ENCODE assay signal across 19 cellular contexts in the genomic region with DNA sequence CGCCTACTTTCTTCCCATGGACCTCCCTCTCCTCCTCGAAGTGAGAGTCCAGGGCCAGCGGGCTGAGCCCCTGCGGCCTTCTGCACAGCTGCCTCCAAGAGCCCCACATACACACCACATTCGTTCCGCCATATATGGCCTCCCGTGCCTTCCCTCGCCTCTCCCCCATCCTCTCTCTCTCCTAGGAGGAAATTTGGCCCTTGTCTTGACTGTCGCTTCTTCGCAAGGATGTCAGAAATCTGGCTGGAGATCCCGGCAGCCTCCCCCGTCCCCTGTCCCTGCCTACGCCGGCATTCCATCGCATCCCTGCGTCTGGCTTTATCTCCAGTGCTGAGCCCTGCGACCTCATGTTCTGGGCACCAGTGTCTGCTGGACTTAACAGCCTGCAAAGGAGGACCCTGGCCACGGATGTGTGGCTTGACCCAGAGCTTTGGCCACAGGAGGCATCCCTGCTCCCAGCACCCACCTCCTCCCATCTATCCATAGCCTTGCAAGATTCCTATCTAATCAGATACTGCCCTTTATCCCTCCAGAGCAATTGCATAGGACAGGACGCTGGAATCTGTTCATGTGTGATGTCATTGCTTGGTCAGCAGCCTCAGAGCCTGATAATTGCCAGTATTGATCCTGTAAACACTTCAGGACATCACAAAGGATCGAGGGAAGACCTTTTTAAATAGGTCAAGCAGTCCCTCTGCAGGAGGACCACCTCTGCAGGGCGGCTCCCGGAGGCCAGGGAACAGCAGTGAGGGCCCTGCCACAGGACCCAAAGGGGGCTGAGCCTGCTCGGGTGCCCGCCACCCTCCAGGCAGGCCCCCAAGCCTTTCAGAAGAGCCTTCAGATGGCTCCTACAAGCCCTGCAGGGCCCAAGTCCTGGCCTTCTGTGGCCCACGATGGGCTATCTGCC.
"Had no signal": no experiment of that assay in that cellular context is flagged by ENCODE, and none has a peak within 500 bp of the region (broad histone marks: within the 10 kb centered on the region; RNA-seq: fewer than 3 reads in every experiment).

No MANE protein-coding gene starts in this region.

- H3K9me3 Mint-ChIP-seq: activated CD4-positive, alpha-beta T cell treated with anti-CD3 and anti-CD28 coated beads, Interleukin-2, amount 10 ng/mL, durations not matched to agents 24 days and 14 days; activated CD8-positive, alpha-beta T cell treated with anti-CD3 and anti-CD28 coated beads for 36 hours; activated T-cell treated with anti-CD3 and anti-CD28 coated beads, Interleukin-2, amount 50 U/mL, for 72 hours; stimulated activated effector memory CD8-positive, alpha-beta T cell treated with anti-CD3 and anti-CD28 coated beads, Interleukin-12 subunit alpha, Interleukin-12 subunit beta, amount 100 ng/mL, for 72 hours had no signal

- H3K27me3 ChIP-seq: cardiac muscle cell, testis, upper lobe of left lung had no signal

- H3K27ac Mint-ChIP-seq: activated CD4-positive, alpha-beta T cell treated with anti-CD3 and anti-CD28 coated beads, Interleukin-2, amount 10 ng/mL, durations not matched to agents 24 days and 14 days; activated CD8-positive, alpha-beta T cell treated with anti-CD3 and anti-CD28 coated beads for 36 hours; activated naive CD8-positive, alpha-beta T cell treated with anti-CD3 and anti-CD28 coated beads, Interleukin-2, amount 10 ng/mL, durations not matched to agents 7 days and 5 days; activated T-cell treated with anti-CD3 and anti-CD28 coated beads, Interleukin-2, amount 50 U/mL, for 72 hours; stimulated activated effector memory CD8-positive, alpha-beta T cell treated with anti-CD3 and anti-CD28 coated beads, Interleukin-12 subunit alpha, Interleukin-12 subunit beta, amount 100 ng/mL, for 72 hours had no signal

- H3K27me3 Mint-ChIP-seq: activated CD4-positive, alpha-beta T cell treated with anti-CD3 and anti-CD28 coated beads, Interleukin-2, amount 10 ng/mL, durations not matched to agents 24 days and 14 days had no signal

- H3K4me2 ChIP-seq: hepatocyte had no signal

- H3K27ac ChIP-seq: cardiac muscle cell, epithelial cell of prostate, foreskin keratinocyte, hepatocyte, neutrophil, stomach, testis, upper lobe of left lung had no signal

- H3K79me2 ChIP-seq: hepatocyte had no signal

- H3K4me1 ChIP-seq: foreskin keratinocyte, stomach, upper lobe of left lung had no signal

- H3K9me3 ChIP-seq: neutrophil, stomach, testis, upper lobe of left lung had no signal

- H3K36me3 Mint-ChIP-seq: activated naive CD8-positive, alpha-beta T cell treated with anti-CD3 and anti-CD28 coated beads, Interleukin-2, amount 10 ng/mL, durations not matched to agents 7 days and 5 days; stimulated activated effector memory CD8-positive, alpha-beta T cell treated with anti-CD3 and anti-CD28 coated beads, Interleukin-12 subunit alpha, Interleukin-12 subunit beta, amount 100 ng/mL, for 72 hours had no signal

- H3K4me3 ChIP-seq: cardiac muscle cell, hepatocyte, stomach, testis, upper lobe of left lung had no signal

- H3K4me3 Mint-ChIP-seq: activated CD4-positive, alpha-beta T cell treated with anti-CD3 and anti-CD28 coated beads, Interleukin-2, amount 10 ng/mL, durations not matched to agents 24 days and 14 days; activated CD8-positive, alpha-beta T cell treated with anti-CD3 and anti-CD28 coated beads for 36 hours; activated naive CD8-positive, alpha-beta T cell treated with anti-CD3 and anti-CD28 coated beads, Interleukin-2, amount 10 ng/mL, durations not matched to agents 7 days and 5 days; activated T-cell treated with anti-CD3 and anti-CD28 coated beads, Interleukin-2, amount 50 U/mL, for 72 hours; stimulated activated effector memory CD8-positive, alpha-beta T cell treated with anti-CD3 and anti-CD28 coated beads, Interleukin-12 subunit alpha, Interleukin-12 subunit beta, amount 100 ng/mL, for 72 hours had no signal

- H3K4me1 Mint-ChIP-seq: activated CD4-positive, alpha-beta T cell treated with anti-CD3 and anti-CD28 coated beads, Interleukin-2, amount 10 ng/mL, durations not matched to agents 24 days and 14 days; activated naive CD8-positive, alpha-beta T cell treated with anti-CD3 and anti-CD28 coated beads, Interleukin-2, amount 10 ng/mL, durations not matched to agents 7 days and 5 days; stimulated activated effector memory CD8-positive, alpha-beta T cell treated with anti-CD3 and anti-CD28 coated beads, Interleukin-12 subunit alpha, Interleukin-12 subunit beta, amount 100 ng/mL, for 72 hours had no signal

- H3K36me3 ChIP-seq: cardiac muscle cell, neutrophil, stomach, upper lobe of left lung had no signal

- H2AFZ ChIP-seq: hepatocyte had no signal

- ATAC-seq: activated CD8-positive, alpha-beta T cell treated with anti-CD3 and anti-CD28 coated beads for 36 hours; activated T-cell treated with anti-CD3 and anti-CD28 coated beads, Interleukin-2, amount 50 U/mL, for 72 hours; foreskin keratinocyte; left colon; stimulated activated effector memory CD8-positive, alpha-beta T cell treated with anti-CD3 and anti-CD28 coated beads, Interleukin-12 subunit alpha, Interleukin-12 subunit beta, amount 100 ng/mL, for 72 hours had no signal

- DNase-seq: activated CD4-positive, alpha-beta T cell treated with anti-CD3 and anti-CD28 coated beads, Interleukin-2, amount 10 ng/mL, durations not matched to agents 24 days and 14 days; activated CD8-positive, alpha-beta T cell treated with anti-CD3 and anti-CD28 coated beads for 36 hours; activated naive CD8-positive, alpha-beta T cell treated with anti-CD3 and anti-CD28 coated beads, Interleukin-2, amount 10 ng/mL, durations not matched to agents 7 days and 5 days; activated T-cell treated with anti-CD3 and anti-CD28 coated beads, Interleukin-2, amount 50 U/mL, for 72 hours; amygdala; foreskin keratinocyte; small intestine; stimulated activated CD4-positive, alpha-beta T cell treated with anti-CD3 and anti-CD28 coated beads, Interleukin-4, amount 100 ng/mL, for 24 hours; T-helper 1 cell; T-helper 9 cell; testis had no signal
